15 cellular contexts compared by ENCODE assay signal in the genomic region with DNA sequence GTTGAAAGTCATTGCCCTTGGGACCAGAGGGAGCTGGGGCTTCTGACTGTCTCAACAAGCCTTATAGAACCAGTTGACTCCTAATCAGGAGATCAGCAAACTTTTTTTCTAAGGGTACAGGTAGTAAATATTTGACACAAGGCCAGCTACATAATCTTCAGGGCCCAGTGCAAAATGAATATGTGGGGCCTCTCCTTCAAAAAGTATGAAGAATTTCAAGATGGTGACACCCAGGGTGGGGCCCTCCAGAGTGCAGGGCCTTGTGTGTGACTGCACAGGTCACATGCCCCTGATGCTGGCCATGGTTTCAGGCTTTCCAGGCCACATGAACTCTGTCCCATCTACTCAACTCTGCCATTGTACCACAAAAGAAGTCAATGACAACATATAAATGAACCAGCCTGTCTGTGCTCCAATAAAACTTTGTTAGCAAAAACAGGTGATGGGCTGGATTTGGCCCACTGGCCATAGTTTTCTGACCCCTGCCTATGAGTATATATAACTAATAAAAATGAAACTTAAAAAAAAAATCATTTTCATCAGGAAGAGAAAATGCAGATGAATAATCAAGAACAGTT. TPM values are rescaled to one million over a fixed set of nuclear protein-coding genes. Genes with fewer than 3 reads are reported as not detected.
"Had no signal": no experiment of that assay in that cellular context is flagged by ENCODE, and none has a peak within 500 bp of the region (broad histone marks: within the 10 kb centered on the region; RNA-seq: fewer than 3 reads in every experiment).

No MANE protein-coding gene starts in this region.

- H3K27ac Mint-ChIP-seq: endodermal cell; stimulated activated naive CD8-positive, alpha-beta T cell treated with anti-CD3 and anti-CD28 coated beads, Interleukin-15, Interleukin-2, amounts not matched to agents 100 ng/mL and 50 ng/mL, for 24 hours had no signal

- DNase-seq: amygdala; brain microvascular endothelial cell; cerebellar nuclear complex; endodermal cell; head of caudate nucleus; left ventricle myocardium superior; mesendoderm; retina; stimulated activated CD4-positive, alpha-beta T cell treated with anti-CD3 and anti-CD28 coated beads, Interleukin-15, amount 100 ng/mL, for 24 hours; stimulated activated CD4-positive, alpha-beta T cell treated with anti-CD3 and anti-CD28 coated beads, Interleukin-4, amount 100 ng/mL, for 24 hours; T1000 had no signal

- ATAC-seq: left ventricle myocardium superior had no signal

- H3K4me3 Mint-ChIP-seq: endodermal cell; stimulated activated naive CD8-positive, alpha-beta T cell treated with anti-CD3 and anti-CD28 coated beads, Interleukin-15, Interleukin-2, amounts not matched to agents 100 ng/mL and 50 ng/mL, for 24 hours had no signal

- H3K27me3 Mint-ChIP-seq: activated naive CD8-positive, alpha-beta T cell; stimulated activated naive CD8-positive, alpha-beta T cell treated with anti-CD3 and anti-CD28 coated beads, Interleukin-15, Interleukin-2, amounts not matched to agents 100 ng/mL and 50 ng/mL, for 24 hours had no signal

RNA-seq across cellular contexts. Expression of gene MMRN2, which starts 6.1 kb away (rescaled TPM):
- total RNA-seq: activated T-helper 2 cell treated with anti-CD3 and anti-CD28 coated beads, Interferon-gamma antibody, Interleukin-2, Interleukin-4, amounts not matched to agents 10 μg/mL and 5 μg/mL and 100 μg/mL, durations not matched to agents 14 hours and 24 hours and 36 hours had no signal

RNA-seq across cellular contexts. Expression of gene SNCG, which starts 7.1 kb away (rescaled TPM):
- total RNA-seq: activated T-helper 2 cell treated with anti-CD3 and anti-CD28 coated beads, Interferon-gamma antibody, Interleukin-2, Interleukin-4, amounts not matched to agents 10 μg/mL and 5 μg/mL and 100 μg/mL, durations not matched to agents 14 hours and 24 hours and 36 hours had no signal

RNA-seq across cellular contexts. Expression of gene ADIRF, which starts 17.0 kb away (rescaled TPM):
- total RNA-seq: activated T-helper 2 cell treated with anti-CD3 and anti-CD28 coated beads, Interferon-gamma antibody, Interleukin-2, Interleukin-4, amounts not matched to agents 10 μg/mL and 5 μg/mL and 100 μg/mL, durations not matched to agents 14 hours and 24 hours and 36 hours had no signal
- polyA plus RNA-seq: neural cell had no signal
